Comparison of ENCODE assay signal across 24 cellular contexts in genomic region chr2:3630631-3631030, GRCh38. TPM values are rescaled to one million over a fixed set of nuclear protein-coding genes. Genes with fewer than 3 reads are reported as not detected.
DNase-seq lines count a peak whose midpoint lies in the region; TF ChIP-seq lines count a peak whose summit lies in the region.
"Had no signal": no experiment of that assay in that cellular context is flagged by ENCODE, and none has a peak within 500 bp of the region (broad histone marks: within the 10 kb centered on the region; RNA-seq: fewer than 3 reads in every experiment).

No MANE protein-coding gene starts in this region.

- no peak for TF ChIP-seq POLR2A in ovary (IDR thresholded peaks at IDR 0.05)

- DNase-seq in cardiac septum (ENCODE audit: low spot score) = peak; percentile 27
- DNase-seq in right atrium auricular region (ENCODE audit: low spot score) = no peak
- DNase-seq in coronary artery (ENCODE audit: low spot score) = peak; percentile 28
- peak in 4 of 5 donors; percentile 21 to 55 (median 48) for DNase-seq in ovary
- no peak for DNase-seq in NCI-H128 (lab: John Stamatoyannopoulos, UW; ENCODE audit: unreplicated experiment)
- no peak for DNase-seq in MV-4-11 (lab: John Stamatoyannopoulos, UW)
- no peak for DNase-seq in COR-L47 (lab: John Stamatoyannopoulos, UW)
- DNase-seq: DMS53, EL, Karpas-422, NCI-H1417, NCI-H1694 treated with DMSO at 0.1 percent for 48 hours, NCI-H2081 treated with DMSO at 0.1 percent for 48 hours, NCI-H446, NCI-H526 treated with DMSO at 0.1 percent for 48 hours, OCI-M1, Right ventricle myocardium superior had no signal

- H3K27ac ChIP-seq in right atrium auricular region = no peak overlapping the region
- no peak overlapping the region for H3K27ac ChIP-seq in coronary artery
- H3K27ac ChIP-seq in ovary = peak overlapping the region in 1 of 2 donors; percentile 68
- H3K27ac ChIP-seq: C4-2B had no signal

- intact Hi-C loops in cardiac septum (cut with DNase I) = no loop called here
- intact Hi-C loops in ovary (cut with DNase I) = loop anchor here in 1 of 4 donors (5.0 kb wide), 1 partner anchor 33 kb away; the partner anchor contains the start of gene COLEC11

- H3K9me3 ChIP-seq in right atrium auricular region (no peaks in the 10 kb centered on the region), ovary (no peaks in the 10 kb centered on the region)

- H3K4me1 ChIP-seq in right atrium auricular region = peaks cover 0 to 9% of the 10 kb centered on the region in 2 donors
- peaks cover 63% of the 10 kb centered on the region for H3K4me1 ChIP-seq in ovary (ENCODE audit: insufficient read depth)

- H3K36me3 ChIP-seq in right atrium auricular region = no peaks in the 10 kb centered on the region
- no peaks in the 10 kb centered on the region for H3K36me3 ChIP-seq in ovary

- H3K27me3 ChIP-seq in right atrium auricular region = no peaks in the 10 kb centered on the region
- no peaks in the 10 kb centered on the region for H3K27me3 ChIP-seq in ovary

- no peak for TF ChIP-seq EP300 in ovary (IDR thresholded peaks at IDR 0.05)

- no peak overlapping the region for H3K4me3 ChIP-seq in right atrium auricular region
- no peak overlapping the region for H3K4me3 ChIP-seq in coronary artery
- no peak overlapping the region for H3K4me3 ChIP-seq in ovary

- TF ChIP-seq CTCF in right atrium auricular region (IDR thresholded peaks at IDR 0.05) (no peak), coronary artery (IDR thresholded peaks at IDR 0.05) (no peak), ovary (IDR thresholded peaks at IDR 0.05) (no peak)

- WGBS in ovary, 3 donors = 16 to 47% (median 19%) methylated on average over 7 of the region's 7 CpGs

RNA-seq across cellular contexts. Expression of gene ALLC, which starts 27.4 kb away (rescaled TPM):
- total RNA-seq in cardiac septum (not detected), right atrium auricular region (not detected), ovary (under 1 TPM in 2 of 7 donors, not detected in 5; 0.20 to 0.50 TPM)
- polyA plus RNA-seq in ovary = 1 to 10 TPM; 1.0 to 1.2 TPM
- total RNA-seq: A172, H4, M059J, Right ventricle myocardium superior, SK-MEL-5 had no signal
- polyA plus RNA-seq: AG04450, IgD-negative memory B cell had no signal

RNA-seq across cellular contexts. Expression of gene COLEC11, which starts 35.7 kb away (rescaled TPM):
- 3.1 TPM for total RNA-seq in cardiac septum
- total RNA-seq in right atrium auricular region = 10 to 100 TPM; 27.8 to 56.6 TPM
- 10 to 100 TPM; 16.7 to 99.0 (median 59.9) TPM for total RNA-seq in ovary
- polyA plus RNA-seq in ovary = 100 to 1,000 TPM in 1 of 2 donors, 10 to 100 TPM in 1; 19.5 to 187 TPM
- total RNA-seq: H4, SK-MEL-5 had no signal
- polyA plus RNA-seq: IgD-negative memory B cell had no signal

RNA-seq across cellular contexts. Expression of gene RPS7, which starts 55.6 kb away (rescaled TPM):
- total RNA-seq in cardiac septum = 489 TPM
- total RNA-seq in right atrium auricular region = 1,000 to 10,000 TPM; 1,479 to 1,487 TPM
- over 10,000 TPM in 1 of 7 donors, 1,000 to 10,000 TPM in 6; 2,415 to 11,755 (median 2,627) TPM for total RNA-seq in ovary
- polyA plus RNA-seq in ovary = 1,000 to 10,000 TPM; 1,753 to 4,871 TPM

Comparison
In these comparisons a context has a peak if more than half of its experiments do, and no peak if none do; other contexts are left out.
1. DNase-seq: peak in cardiac septum (single experiment), coronary artery (single experiment) and ovary (4 of 5); none in right atrium auricular region (single experiment), NCI-H128 (single experiment), MV-4-11 (single experiment) and COR-L47 (single experiment).